ENCODE assay signal across 9 cellular contexts in the genomic region with DNA sequence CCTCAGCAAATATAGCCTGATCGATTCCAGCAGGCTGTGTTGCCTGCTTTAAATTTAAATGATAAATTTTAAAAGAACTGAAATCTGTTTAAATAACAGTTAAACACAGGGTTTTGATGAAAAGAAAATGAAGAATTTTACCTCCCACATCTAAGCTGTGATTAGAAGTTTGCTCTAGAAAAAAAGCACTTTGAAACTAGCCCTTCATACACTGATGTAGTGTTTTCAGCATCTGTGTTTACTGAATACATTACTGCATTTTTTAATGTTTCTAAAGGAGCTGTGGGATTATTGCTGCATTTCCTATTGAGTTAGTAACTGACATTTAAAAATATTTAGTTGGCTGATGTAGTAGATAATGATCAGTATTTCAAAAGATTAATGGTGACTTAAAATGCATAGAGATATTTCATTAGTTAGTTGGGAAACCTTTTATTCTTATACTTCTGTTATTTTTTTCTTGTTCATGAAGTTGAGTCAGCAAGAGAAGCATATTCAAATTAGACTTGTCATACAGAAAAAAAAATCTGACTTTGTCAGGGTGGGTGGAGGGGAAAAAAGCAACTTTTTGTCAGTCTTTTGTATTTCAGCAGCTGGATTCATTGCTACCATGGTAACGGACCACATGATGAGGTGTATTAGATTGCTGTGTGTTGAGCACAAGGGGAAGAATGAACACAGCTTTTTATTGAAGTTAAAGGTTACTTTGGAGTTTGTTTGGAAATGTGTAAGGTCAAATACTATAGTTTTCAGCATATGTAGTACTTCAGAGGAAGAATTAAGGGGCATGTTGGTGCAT. TPM values are rescaled to one million over a fixed set of nuclear protein-coding genes. Genes with fewer than 3 reads are reported as not detected.
DNase-seq lines count a peak whose midpoint lies in the region; ATAC-seq, FAIRE-seq and TF ChIP-seq lines count a peak whose summit lies in the region.
"Had no signal": no experiment of that assay in that cellular context is flagged by ENCODE, and none has a peak within 500 bp of the region (broad histone marks: within the 10 kb centered on the region; RNA-seq: fewer than 3 reads in every experiment).

TSS of gene DTNA (plus strand) at position 668 of the 799 bp plus-strand sequence. CDS start 45,679 bp downstream, outside the sequence.

- H3K4me3 ChIP-seq in A549, result no peak within 1 kb of the TSS
- peak within 1 kb of the TSS; percentile 54 for H3K4me3 ChIP-seq in left ventricle myocardium inferior
- peak within 1 kb of the TSS; percentile 17 to 38 (median 30) for H3K4me3 ChIP-seq in sigmoid colon

- no peaks in the 10 kb centered on the region for H3K9me3 Mint-ChIP-seq in activated CD4-positive, alpha-beta T cell treated with anti-CD3 and anti-CD28 coated beads, Interleukin-2, amount 10 ng/mL, durations not matched to agents 7 days and 5 days

- TF ChIP-seq CTCF in A549 (IDR thresholded peaks at IDR 0.05) (no peak), left ventricle myocardium inferior (IDR thresholded peaks at IDR 0.05; ENCODE audit: borderline replicate concordance) (no peak), sigmoid colon (IDR thresholded peaks at IDR 0.05) (no peak)

- peak within 1 kb of the TSS; percentile 47 for H3K4me2 ChIP-seq in A549

- ATAC-seq in A549 (no peak), esophagus mucosa (no peak)

- intact Hi-C loops in left ventricle myocardium inferior (cut with micrococcal nuclease) (no loop called here), sigmoid colon (cut with DNase I) (loop anchor here (2.0 to 5.0 kb wide), 4 partner anchors 33 to 118 kb away; no protein-coding TSS in a partner anchor)

- no peak within 1 kb of the TSS for H3K27ac Mint-ChIP-seq in activated CD4-positive, alpha-beta T cell treated with anti-CD3 and anti-CD28 coated beads, Interleukin-2, amount 10 ng/mL, durations not matched to agents 7 days and 5 days

- TF ChIP-seq EP300 in A549 (IDR thresholded peaks at IDR 0.05) (no peak), sigmoid colon (IDR thresholded peaks at IDR 0.05) (no peak)

- DNase-seq in A549 (ENCODE audit: low read depth in 1 of 2, low spot score in 1 of 2) (no peak), MV-4-11 (lab: John Stamatoyannopoulos, UW) (peak; percentile 48), left ventricle myocardium inferior (no peak), sigmoid colon (no peak), cerebellar nuclear complex (lab: John Stamatoyannopoulos, UW) (no peak)
- no peak for DNase-seq in activated CD4-positive, alpha-beta T cell treated with anti-CD3 and anti-CD28 coated beads, Interleukin-2, amount 10 ng/mL, durations not matched to agents 7 days and 5 days
- DNase-seq: DND-41 had no signal

- no peaks in the 10 kb centered on the region for H3K36me3 Mint-ChIP-seq in activated CD4-positive, alpha-beta T cell treated with anti-CD3 and anti-CD28 coated beads, Interleukin-2, amount 10 ng/mL, durations not matched to agents 7 days and 5 days (ENCODE audit: low read depth)

- H3K27me3 Mint-ChIP-seq in activated CD4-positive, alpha-beta T cell treated with anti-CD3 and anti-CD28 coated beads, Interleukin-2, amount 10 ng/mL, durations not matched to agents 7 days and 5 days, result peaks cover 2% of the 10 kb centered on the region

- H3K36me3 ChIP-seq in left ventricle myocardium inferior (no peaks in the 10 kb centered on the region), sigmoid colon (no peaks in the 10 kb centered on the region)

- peaks cover 33% of the 10 kb centered on the region for H3K4me1 ChIP-seq in A549
- H3K4me1 ChIP-seq in left ventricle myocardium inferior, result peaks cover 58% of the 10 kb centered on the region
- H3K4me1 ChIP-seq in sigmoid colon, result peaks cover 0 to 58% (median 49%) of the 10 kb centered on the region in 4 donors

- no peak within 1 kb of the TSS; a peak in 1 of 6 replicates for H3K27ac ChIP-seq in A549
- peak within 1 kb of the TSS; percentile 78 for H3K27ac ChIP-seq in angular gyrus (ENCODE audit: low read depth, low read length)
- peak within 1 kb of the TSS; percentile 84 for H3K27ac ChIP-seq in left ventricle myocardium inferior (replicated peaks)
- peak within 1 kb of the TSS; percentile 74 to 88 (median 79) for H3K27ac ChIP-seq in sigmoid colon

- no peak for TF ChIP-seq RAD21 in A549 (conservative IDR thresholded peaks at IDR 0.05 in 1 of 2, IDR thresholded peaks at IDR 0.05 in 1 of 2)

- no peaks in the 10 kb centered on the region for H3K9me3 ChIP-seq in A549
- no peaks in the 10 kb centered on the region for H3K9me3 ChIP-seq in left ventricle myocardium inferior (replicated peaks)
- no peaks in the 10 kb centered on the region for H3K9me3 ChIP-seq in sigmoid colon

- POLR2A ChIA-PET in A549 (lab: Yijun Ruan, JAX), result no interaction called here
- POLR2A ChIA-PET in activated CD4-positive, alpha-beta T cell treated with anti-CD3 and anti-CD28 coated beads, Interleukin-2, amount 10 ng/mL, durations not matched to agents 7 days and 5 days (lab: Charles Lee), result no interaction called here

- TF ChIP-seq POLR2A in A549 (IDR thresholded peaks at IDR 0.05; ENCODE audit: low read length), result no peak
- TF ChIP-seq POLR2A in sigmoid colon (IDR thresholded peaks at IDR 0.05), result no peak

- no peak within 1 kb of the TSS for H3K4me3 Mint-ChIP-seq in activated CD4-positive, alpha-beta T cell treated with anti-CD3 and anti-CD28 coated beads, Interleukin-2, amount 10 ng/mL, durations not matched to agents 7 days and 5 days

- no peaks in the 10 kb centered on the region for H3K4me1 Mint-ChIP-seq in activated CD4-positive, alpha-beta T cell treated with anti-CD3 and anti-CD28 coated beads, Interleukin-2, amount 10 ng/mL, durations not matched to agents 7 days and 5 days

- H3K27me3 ChIP-seq in left ventricle myocardium inferior (ENCODE audit: low read depth) (no peaks in the 10 kb centered on the region), sigmoid colon (no peaks in the 10 kb centered on the region)

- no peak for FAIRE-seq in A549 (lab: Jason Lieb, UNC)

- CTCF ChIA-PET in A549 (lab: Yijun Ruan, JAX), result interaction anchor here (1.1 to 1.5 kb wide), 2 partner anchors 13 to 20 kb away, joined by 3 to 4 read pairs; no protein-coding TSS in a partner anchor
- CTCF ChIA-PET in activated CD4-positive, alpha-beta T cell treated with anti-CD3 and anti-CD28 coated beads, Interleukin-2, amount 10 ng/mL, durations not matched to agents 7 days and 5 days (lab: Charles Lee), result no interaction called here

- 35% methylated on average over 2 of the region's 2 CpGs for WGBS in A549 (ENCODE audit: missing lambda C conversion rate)
- WGBS in sigmoid colon, 2 donors, result 28 to 56% methylated on average over 2 of the region's 2 CpGs

TF ChIP-seq in A549, 52 proteins besides CTCF, POLR2A, EP300 and RAD21 (continues in another document):
- TF ChIP-seq ZFP36 (IDR thresholded peaks at IDR 0.05; ENCODE audit: borderline replicate concordance, partially characterized antibody), result no peak
- no peak for TF ChIP-seq USF2 (IDR thresholded peaks at IDR 0.05)
- no peak for TF ChIP-seq MYC (IDR thresholded peaks at IDR 0.05; ENCODE audit: borderline replicate concordance, low read length)
- no peak for TF ChIP-seq NPAS2 (CRISPR knock-in tag; IDR thresholded peaks at IDR 0.05; ENCODE audit: borderline replicate concordance)
- no peak for TF ChIP-seq RARB (CRISPR knock-in tag; IDR thresholded peaks at IDR 0.05)
- TF ChIP-seq, protein P1, sequence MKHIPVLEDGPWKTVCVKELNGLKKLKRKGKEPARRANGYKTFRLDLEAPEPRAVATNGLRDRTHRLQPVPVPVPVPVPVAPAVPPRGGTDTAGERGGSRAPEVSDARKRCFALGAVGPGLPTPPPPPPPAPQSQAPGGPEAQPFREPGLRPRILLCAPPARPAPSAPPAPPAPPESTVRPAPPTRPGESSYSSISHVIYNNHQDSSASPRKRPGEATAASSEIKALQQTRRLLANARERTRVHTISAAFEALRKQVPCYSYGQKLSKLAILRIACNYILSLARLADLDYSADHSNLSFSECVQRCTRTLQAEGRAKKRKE (CRISPR knock-in tag; IDR thresholded peaks at IDR 0.05; ENCODE audit: low read depth), result no peak
- no peak for TF ChIP-seq TP53 (CRISPR knock-in tag; IDR thresholded peaks at IDR 0.05)
- no peak for TF ChIP-seq MAFK (IDR thresholded peaks at IDR 0.05; ENCODE audit: partially characterized antibody)

RNA-seq across cellular contexts. Expression of gene DTNA, which starts in this region (rescaled TPM):
- 0.12 and 0.41 TPM in 2 replicates for polyA plus RNA-seq in A549 (2011; rRNA removed)
- 0.04 and 0.09 TPM in 2 replicates for polyA plus RNA-seq in A549 (2012; cell fraction: cytosol; rRNA removed)
- 0.17 TPM in 1 of 2 replicates, not detected in the other for polyA plus RNA-seq in A549 (2012; cell fraction: nucleus; rRNA removed)
- polyA plus RNA-seq in A549 (2017; fragmentation: RNase III; extraction: RNeasy Plus Mini Kit Qiagen cat#74134 plus additional on column Dnase treatment), result 0.12 TPM in 1 of 3 replicates, not detected in the others
- 0.73 and 1.2 TPM in 2 replicates for polyA minus RNA-seq in A549 (2011; rRNA and poly(A)+ RNA removed)
- 167 TPM for total RNA-seq in left ventricle myocardium inferior
- total RNA-seq in sigmoid colon, result 100 to 1,000 TPM in 2 of 4 donors, 10 to 100 TPM in 2; 71.9 to 140 (median 106) TPM
- polyA plus RNA-seq in sigmoid colon, result 1 to 10 TPM; 1.4 to 5.4 (median 3.8) TPM
- not detected for total RNA-seq in activated CD4-positive, alpha-beta T cell treated with anti-CD3 and anti-CD28 coated beads, Interleukin-2, amount 10 ng/mL, durations not matched to agents 7 days and 5 days
- 2.3 TPM for total RNA-seq in esophagus mucosa

Comparison
In these comparisons a context has a peak if more than half of its experiments do, and no peak if none do; other contexts are left out.
1. RNA of gene DTNA (total RNA-seq): 167 TPM in left ventricle myocardium inferior (single experiment) and 71.9 to 140 TPM in sigmoid colon; 2.3 TPM in esophagus mucosa (single experiment) and not detected in activated CD4-positive, alpha-beta T cell treated with anti-CD3 and anti-CD28 coated beads, Interleukin-2, amount 10 ng/mL, durations not matched to agents 7 days and 5 days; every median in the first group is over 10 times any median in the second.
2. H3K27ac ChIP-seq: peak in angular gyrus (single experiment), left ventricle myocardium inferior (single experiment) and sigmoid colon (4 of 4); none in A549 (0 of 2).